Comparison of ENCODE assay signal across 22 cellular contexts in the genomic region with DNA sequence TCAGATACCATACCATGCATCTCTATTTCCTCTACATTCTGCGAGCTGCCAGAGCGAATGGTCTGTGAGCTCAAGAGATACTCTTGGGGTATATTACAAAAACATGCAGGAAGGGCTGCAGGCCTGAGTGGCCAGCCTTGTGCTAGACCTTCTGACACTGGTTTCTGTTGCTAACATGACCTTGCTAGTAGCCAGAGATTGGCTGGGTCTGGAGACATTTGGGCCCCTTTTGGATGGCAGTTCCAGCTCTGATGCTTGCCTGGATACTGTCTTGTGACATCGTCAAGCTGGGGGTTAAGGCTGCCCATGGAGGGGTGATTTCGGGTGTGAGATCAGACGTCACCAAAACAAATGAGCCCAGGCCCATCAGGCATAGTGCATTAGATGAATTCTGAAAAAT. TPM values are rescaled to one million over a fixed set of nuclear protein-coding genes. Genes with fewer than 3 reads are reported as not detected.
DNase-seq lines count a peak whose midpoint lies in the region; ATAC-seq, FAIRE-seq and TF ChIP-seq lines count a peak whose summit lies in the region.
"Had no signal": no experiment of that assay in that cellular context is flagged by ENCODE, and none has a peak within 500 bp of the region (broad histone marks: within the 10 kb centered on the region; RNA-seq: fewer than 3 reads in every experiment).

No MANE protein-coding gene starts in this region.

- H3K4me1 ChIP-seq in right atrium auricular region (no peaks in the 10 kb centered on the region), right cardiac atrium (ENCODE audit: control insufficient read depth, insufficient read depth, low read length) (no peaks in the 10 kb centered on the region), esophagus muscularis mucosa (no peaks in the 10 kb centered on the region), neural progenitor cell (peaks cover 2% of the 10 kb centered on the region), vagina (no peaks in the 10 kb centered on the region)

- H3K36me3 ChIP-seq in right atrium auricular region (no peaks in the 10 kb centered on the region), esophagus muscularis mucosa (no peaks in the 10 kb centered on the region), neural progenitor cell (no peaks in the 10 kb centered on the region), vagina (no peaks in the 10 kb centered on the region)

- no peak for TF ChIP-seq CTCF in right atrium auricular region (IDR thresholded peaks at IDR 0.05)
- TF ChIP-seq CTCF in esophagus muscularis mucosa (IDR thresholded peaks at IDR 0.05), result no peak
- no peak for TF ChIP-seq CTCF in neural progenitor cell (IDR thresholded peaks at IDR 0.05)
- TF ChIP-seq CTCF in vagina (IDR thresholded peaks at IDR 0.05), result no peak

- ATAC-seq in right cardiac atrium (no peak), HG03025 (IDR thresholded peaks at IDR 0.05; ENCODE audit: low FRiP score, unreplicated experiment) (no peak)
- ATAC-seq: GM23338, HCT116 had no signal

- no peaks in the 10 kb centered on the region for H3K36me3 Mint-ChIP-seq in neural progenitor cell
- H3K36me3 Mint-ChIP-seq in activated T-helper 1 cell treated with anti-CD3 and anti-CD28 coated beads, Interleukin-12 subunit alpha, Interleukin-12 subunit beta, Interleukin-2, Interleukin-4 antibody, amounts not matched to agents 30 ng/mL and 10 ng/mL and 1 ng/mL, durations not matched to agents 14 hours and 24 hours and 36 hours (ENCODE audit: low read depth), result no peaks in the 10 kb centered on the region
- H3K36me3 Mint-ChIP-seq: CD4-positive, alpha-beta memory T cell had no signal

- H3K27ac ChIP-seq in right atrium auricular region (no peak overlapping the region), right cardiac atrium (ENCODE audit: low read length) (no peak overlapping the region), esophagus muscularis mucosa (replicated peaks in 1 of 4) (no peak overlapping the region), neural progenitor cell (no peak overlapping the region), vagina (no peak overlapping the region)

- H3K27me3 ChIP-seq in right atrium auricular region (no peaks in the 10 kb centered on the region), right cardiac atrium (ENCODE audit: control insufficient read depth, insufficient read depth) (no peaks in the 10 kb centered on the region), esophagus muscularis mucosa (peaks cover 0 to 10% (median 0%) of the 10 kb centered on the region in 4 donors), neural progenitor cell (no peaks in the 10 kb centered on the region), vagina (no peaks in the 10 kb centered on the region)

- no peak for TF ChIP-seq EP300 in esophagus muscularis mucosa (IDR thresholded peaks at IDR 0.05)

- peak overlapping the region; percentile 54 for H3K27ac Mint-ChIP-seq in neural progenitor cell
- H3K27ac Mint-ChIP-seq in activated T-helper 1 cell treated with anti-CD3 and anti-CD28 coated beads, Interleukin-12 subunit alpha, Interleukin-12 subunit beta, Interleukin-2, Interleukin-4 antibody, amounts not matched to agents 30 ng/mL and 10 ng/mL and 1 ng/mL, durations not matched to agents 14 hours and 24 hours and 36 hours, result no peak overlapping the region
- H3K27ac Mint-ChIP-seq: CD4-positive, alpha-beta memory T cell; GM23338; H9 had no signal

- H3F3A ChIP-seq in neural progenitor cell (ENCODE audit: low read depth), result no peaks in the 10 kb centered on the region

- no peak overlapping the region for H3K4me3 ChIP-seq in right atrium auricular region
- no peak overlapping the region for H3K4me3 ChIP-seq in right cardiac atrium (ENCODE audit: low read length)
- H3K4me3 ChIP-seq in esophagus muscularis mucosa, result no peak overlapping the region
- no peak overlapping the region for H3K4me3 ChIP-seq in neural progenitor cell
- H3K4me3 ChIP-seq in vagina, result no peak overlapping the region
- H3K4me3 ChIP-seq: GM23338 had no signal

- H3K4me1 Mint-ChIP-seq in neural progenitor cell, result no peaks in the 10 kb centered on the region
- H3K4me1 Mint-ChIP-seq in activated T-helper 1 cell treated with anti-CD3 and anti-CD28 coated beads, Interleukin-12 subunit alpha, Interleukin-12 subunit beta, Interleukin-2, Interleukin-4 antibody, amounts not matched to agents 30 ng/mL and 10 ng/mL and 1 ng/mL, durations not matched to agents 14 hours and 24 hours and 36 hours (ENCODE audit: low read depth), result no peaks in the 10 kb centered on the region
- H3K4me1 Mint-ChIP-seq: CD4-positive, alpha-beta memory T cell; GM23338 had no signal

- TF ChIP-seq POLR2A in esophagus muscularis mucosa (IDR thresholded peaks at IDR 0.05; ENCODE audit: low read depth), result no peak
- no peak for TF ChIP-seq POLR2A in vagina (IDR thresholded peaks at IDR 0.05)

- no peak overlapping the region for H3K4me2 ChIP-seq in neural progenitor cell
- H3K4me2 ChIP-seq: GM23338 had no signal

- H3K9ac ChIP-seq in neural progenitor cell, result no peak overlapping the region

- FAIRE-seq in HTR-8/SVneo (lab: Jason Lieb, UNC), result no peak
- FAIRE-seq: GM12891, GM18507 had no signal

- no peak overlapping the region for H2AFZ ChIP-seq in neural progenitor cell (replicated peaks)
- H2AFZ ChIP-seq: GM23338 had no signal

- H4K20me1 ChIP-seq in neural progenitor cell (ENCODE audit: low read depth), result no peaks in the 10 kb centered on the region

- H3K9me3 Mint-ChIP-seq in neural progenitor cell, result peaks cover 6% of the 10 kb centered on the region
- H3K9me3 Mint-ChIP-seq in activated T-helper 1 cell treated with anti-CD3 and anti-CD28 coated beads, Interleukin-12 subunit alpha, Interleukin-12 subunit beta, Interleukin-2, Interleukin-4 antibody, amounts not matched to agents 30 ng/mL and 10 ng/mL and 1 ng/mL, durations not matched to agents 14 hours and 24 hours and 36 hours, result no peaks in the 10 kb centered on the region

- H3K79me2 ChIP-seq in neural progenitor cell (ENCODE audit: low read depth), result no peaks in the 10 kb centered on the region

- H3K9me3 ChIP-seq in right atrium auricular region (no peaks in the 10 kb centered on the region), right cardiac atrium (ENCODE audit: control insufficient read depth, low read length) (no peaks in the 10 kb centered on the region), esophagus muscularis mucosa (peaks cover 0 to 8% (median 0%) of the 10 kb centered on the region in 4 donors), neural progenitor cell (ENCODE audit: low read depth) (no peaks in the 10 kb centered on the region), vagina (no peaks in the 10 kb centered on the region)

- DNase-seq in right atrium auricular region (ENCODE audit: low spot score) (peak; percentile 23), right cardiac atrium (no peak), esophagus muscularis mucosa (ENCODE audit: extremely low spot score) (peak; percentile 70), neural progenitor cell (ENCODE audit: low spot score) (no peak), vagina (ENCODE audit: extremely low spot score in 2 of 2) (peak; percentile 60 to 82), HTR-8/SVneo (ENCODE audit: insufficient read length, low spot score) (no peak)
- DNase-seq in activated T-helper 1 cell treated with anti-CD3 and anti-CD28 coated beads, Interleukin-12 subunit alpha, Interleukin-12 subunit beta, Interleukin-2, Interleukin-4 antibody, amounts not matched to agents 30 ng/mL and 10 ng/mL and 1 ng/mL, durations not matched to agents 14 hours and 24 hours and 36 hours (ENCODE audit: low spot score), result no peak
- DNase-seq: C1 segment of cervical spinal cord; Calu3; CD4-positive, alpha-beta memory T cell; COR-L47; DMS53; DMS79 treated with DMSO at 0.1 percent for 48 hours; GF-D8; H9 had no signal

- peaks cover 9% of the 10 kb centered on the region for H3K27me3 Mint-ChIP-seq in neural progenitor cell (ENCODE audit: insufficient read depth, low read depth)
- H3K27me3 Mint-ChIP-seq in activated T-helper 1 cell treated with anti-CD3 and anti-CD28 coated beads, Interleukin-12 subunit alpha, Interleukin-12 subunit beta, Interleukin-2, Interleukin-4 antibody, amounts not matched to agents 30 ng/mL and 10 ng/mL and 1 ng/mL, durations not matched to agents 14 hours and 24 hours and 36 hours (ENCODE audit: insufficient read depth), result peaks cover 6% of the 10 kb centered on the region

- no peak overlapping the region for H3K4me3 Mint-ChIP-seq in neural progenitor cell
- no peak overlapping the region for H3K4me3 Mint-ChIP-seq in activated T-helper 1 cell treated with anti-CD3 and anti-CD28 coated beads, Interleukin-12 subunit alpha, Interleukin-12 subunit beta, Interleukin-2, Interleukin-4 antibody, amounts not matched to agents 30 ng/mL and 10 ng/mL and 1 ng/mL, durations not matched to agents 14 hours and 24 hours and 36 hours
- H3K4me3 Mint-ChIP-seq: CD4-positive, alpha-beta memory T cell; GM23338; H9 had no signal

- WGBS in right cardiac atrium, result 83% methylated on average over 5 of the region's 5 CpGs
- 77% methylated on average over 5 of the region's 5 CpGs for WGBS in esophagus muscularis mucosa

- intact Hi-C loops in right cardiac atrium (cut with DNase I) (no loop called here), esophagus muscularis mucosa (cut with DNase I) (no loop called here), vagina (cut with DNase I) (no loop called here)
- intact Hi-C loops in activated T-helper 1 cell treated with anti-CD3 and anti-CD28 coated beads, Interleukin-12 subunit alpha, Interleukin-12 subunit beta, Interleukin-2, Interleukin-4 antibody, amounts not matched to agents 30 ng/mL and 10 ng/mL and 1 ng/mL, durations not matched to agents 14 hours and 24 hours and 36 hours (cut with micrococcal nuclease), result no loop called here

RNA-seq across cellular contexts. Expression of a gene that starts 56.1 kb away (rescaled TPM):
- total RNA-seq in right atrium auricular region, result not detected
- not detected for total RNA-seq in right cardiac atrium
- not detected for polyA plus RNA-seq in right cardiac atrium
- total RNA-seq in esophagus muscularis mucosa, result under 1 TPM in 3 of 4 donors, not detected in 1; 0.33 to 0.78 (median 0.34) TPM
- total RNA-seq in neural progenitor cell (ENCODE audit: low replicate concordance), result 0.95 and 2.3 TPM in 2 replicates
- total RNA-seq in vagina, result 3.7 TPM
- 0.49 TPM in 1 of 2 replicates, not detected in the other for total RNA-seq in activated T-helper 1 cell treated with anti-CD3 and anti-CD28 coated beads, Interleukin-12 subunit alpha, Interleukin-12 subunit beta, Interleukin-2, Interleukin-4 antibody, amounts not matched to agents 30 ng/mL and 10 ng/mL and 1 ng/mL, durations not matched to agents 14 hours and 24 hours and 36 hours
- total RNA-seq: Calu3; CD4-positive, alpha-beta memory T cell; G401 had no signal
- polyA plus RNA-seq: BJ; CD4-positive, alpha-beta memory T cell had no signal

Comparison
In these comparisons a context has a peak if more than half of its experiments do, and no peak if none do; other contexts are left out.
1. DNase-seq: peak in right atrium auricular region (single experiment), esophagus muscularis mucosa (single experiment) and vagina (2 of 2); none in right cardiac atrium (0 of 3), neural progenitor cell (single experiment), activated T-helper 1 cell treated with anti-CD3 and anti-CD28 coated beads, Interleukin-12 subunit alpha, Interleukin-12 subunit beta, Interleukin-2, Interleukin-4 antibody, amounts not matched to agents 30 ng/mL and 10 ng/mL and 1 ng/mL, durations not matched to agents 14 hours and 24 hours and 36 hours (single experiment) and HTR-8/SVneo (single experiment).